ENCODE assay signal across 1 cellular context in genomic region chr20:50372770-50373088, GRCh38.
TF ChIP-seq lines count a peak whose summit lies in the region.

No MANE protein-coding gene starts in this region.

TF ChIP-seq in HepG2, 621 proteins besides CTCF, POLR2A, EP300 and RAD21 (continued from another document):
- TF ChIP-seq ZNF644 (CRISPR knock-in tag; IDR thresholded peaks at IDR 0.05; ENCODE audit: low read depth) (peak; percentile 24; the same call in 1 of the 2 replicates), ZBTB4 (CRISPR knock-in tag; IDR thresholded peaks at IDR 0.05; ENCODE audit: borderline replicate concordance) (no peak), RXRB (CRISPR knock-in tag; IDR thresholded peaks at IDR 0.05; ENCODE audit: borderline replicate concordance) (peak; percentile 44; the same call in 1 of the 2 replicates), LCORL (IDR thresholded peaks at IDR 0.05) (no peak), LCORL (CRISPR knock-in tag; IDR thresholded peaks at IDR 0.05) (peak; percentile 96), ZNF484 (CRISPR knock-in tag; IDR thresholded peaks at IDR 0.05; ENCODE audit: borderline replicate concordance, low read depth) (no peak), MEIS1 (CRISPR knock-in tag; IDR thresholded peaks at IDR 0.05; ENCODE audit: borderline replicate concordance) (peak; percentile 82; the same call in 1 of the 2 replicates), AGO1 (IDR thresholded peaks at IDR 0.05; ENCODE audit: low read depth, low read length, poor library complexity, severe bottlenecking) (no peak), ZNF556 (CRISPR knock-in tag; IDR thresholded peaks at IDR 0.05; ENCODE audit: borderline replicate concordance) (no peak), ZFY (CRISPR knock-in tag; IDR thresholded peaks at IDR 0.05) (no peak), MYC (CRISPR knock-in tag; IDR thresholded peaks at IDR 0.05; ENCODE audit: borderline replicate concordance) (peak; percentile 27; the same call in 1 of the 2 replicates), ZNF660 (CRISPR knock-in tag; IDR thresholded peaks at IDR 0.05; ENCODE audit: borderline replicate concordance, low read depth) (no peak), ZNF7 (CRISPR knock-in tag; IDR thresholded peaks at IDR 0.05) (no peak), SOX5 (CRISPR knock-in tag; IDR thresholded peaks at IDR 0.05; ENCODE audit: borderline replicate concordance) (peak; percentile 30; the same call in 1 of the 2 replicates), ZSCAN21 (CRISPR knock-in tag; IDR thresholded peaks at IDR 0.05; ENCODE audit: borderline replicate concordance) (no peak), POGZ (CRISPR knock-in tag; IDR thresholded peaks at IDR 0.05) (0 out of 2 replicates have a peak, but pooled peaks have one; percentile 17), KDM3A (CRISPR knock-in tag; IDR thresholded peaks at IDR 0.05; ENCODE audit: low read depth) (no peak), GATAD1 (CRISPR knock-in tag; IDR thresholded peaks at IDR 0.05) (no peak), JDP2 (CRISPR knock-in tag; IDR thresholded peaks at IDR 0.05; ENCODE audit: borderline replicate concordance) (no peak)
